ENCODE assay signal across 18 cellular contexts in genomic region chr1:76622774-76623173, GRCh38.
A peak's percentile ranks its signal among the peaks of the same experiment; 100 is the strongest.
DNase-seq lines count a peak whose midpoint lies in the region; ATAC-seq lines count a peak whose summit lies in the region.
"Had no signal": no experiment of that assay in that cellular context is flagged by ENCODE, and none has a peak within 500 bp of the region (broad histone marks: within the 10 kb centered on the region; RNA-seq: fewer than 3 reads in every experiment).

No MANE protein-coding gene starts in this region.

- no peaks in the 10 kb centered on the region for H3K4me1 Mint-ChIP-seq in T-helper 2 cell treated with Interferon-gamma antibody and Interleukin-4, amounts not matched to agents 5 μg/mL and 100 μg/mL, for 36 hours (ENCODE audit: low read depth)
- H3K4me1 Mint-ChIP-seq: B cell had no signal

- no peaks in the 10 kb centered on the region for H3K9me3 ChIP-seq in right cardiac atrium (ENCODE audit: control insufficient read depth, low read length)
- H3K9me3 ChIP-seq in mesodermal cell (ENCODE audit: control insufficient read depth, low read length) = no peaks in the 10 kb centered on the region
- H3K9me3 ChIP-seq: A549; BLaER1 treated with 17β-estradiol and CSF1 and Interleukin-3, amounts not matched to agents 10 nM and 100 nM; Caco-2 had no signal

- H3K27me3 ChIP-seq in right cardiac atrium (ENCODE audit: control insufficient read depth, insufficient read depth) = no peaks in the 10 kb centered on the region
- H3K27me3 ChIP-seq: BLaER1 treated with 17β-estradiol and CSF1 and Interleukin-3, amounts not matched to agents 10 nM and 100 nM had no signal

- DNase-seq in right cardiac atrium = no peak
- no peak for DNase-seq in left cardiac atrium
- no peak for DNase-seq in left lobe of liver (ENCODE audit: low spot score)
- DNase-seq in inferior parietal cortex (ENCODE audit: extremely low spot score) = no peak
- DNase-seq in T-helper 2 cell treated with Interferon-gamma antibody and Interleukin-4, amounts not matched to agents 5 μg/mL and 100 μg/mL, for 36 hours (ENCODE audit: low spot score) = no peak
- DNase-seq: AML-193; Caco-2; Calu3; CD4-positive, alpha-beta T cell; CD8-positive, alpha-beta T cell; DMS79 treated with DMSO at 0.1 percent for 48 hours; GF-D8 had no signal

- 40% methylated on average over 4 of the region's 4 CpGs for WGBS in right cardiac atrium
- 81% methylated on average over 4 of the region's 4 CpGs for WGBS in mesodermal cell (ENCODE audit: insufficient coverage in 2 of 2), 2 experiments

- intact Hi-C loops in right cardiac atrium (cut with DNase I) (no loop called here), left cardiac atrium (cut with DNase I) (no loop called here)

- H3K4me3 Mint-ChIP-seq in T-helper 2 cell treated with Interferon-gamma antibody and Interleukin-4, amounts not matched to agents 5 μg/mL and 100 μg/mL, for 36 hours = no peak overlapping the region
- H3K4me3 Mint-ChIP-seq: B cell; CD4-positive, alpha-beta T cell; CD8-positive, alpha-beta T cell had no signal

- no peak overlapping the region for H3K27ac Mint-ChIP-seq in T-helper 2 cell treated with Interferon-gamma antibody and Interleukin-4, amounts not matched to agents 5 μg/mL and 100 μg/mL, for 36 hours
- H3K27ac Mint-ChIP-seq: B cell; CD4-positive, alpha-beta T cell; CD8-positive, alpha-beta T cell had no signal

- H3K4me3 ChIP-seq in right cardiac atrium (ENCODE audit: low read length) = no peak overlapping the region
- no peak overlapping the region for H3K4me3 ChIP-seq in mesodermal cell (ENCODE audit: extremely low read depth, insufficient read depth, low read length, poor library complexity, severe bottlenecking)
- H3K4me3 ChIP-seq: A549; BLaER1 treated with 17β-estradiol and CSF1 and Interleukin-3, amounts not matched to agents 10 nM and 100 nM had no signal

- H3K9me3 Mint-ChIP-seq in T-helper 2 cell treated with Interferon-gamma antibody and Interleukin-4, amounts not matched to agents 5 μg/mL and 100 μg/mL, for 36 hours = no peaks in the 10 kb centered on the region
- H3K9me3 Mint-ChIP-seq: CD4-positive, alpha-beta T cell; CD8-positive, alpha-beta T cell had no signal

- peaks cover 2% of the 10 kb centered on the region for H3K4me1 ChIP-seq in right cardiac atrium (ENCODE audit: control insufficient read depth, insufficient read depth, low read length)
- no peaks in the 10 kb centered on the region for H3K4me1 ChIP-seq in mesodermal cell (ENCODE audit: control insufficient read depth, insufficient read depth, low read length, poor library complexity, severe bottlenecking)
- H3K4me1 ChIP-seq: A549; BLaER1 treated with 17β-estradiol and CSF1 and Interleukin-3, amounts not matched to agents 10 nM and 100 nM; Caco-2 had no signal

- H3K27ac ChIP-seq in right cardiac atrium (ENCODE audit: low read length) (no peak overlapping the region), mesodermal cell (ENCODE audit: low read depth, low read length, severe bottlenecking) (peak overlapping the region; percentile 26)
- H3K27ac ChIP-seq: 22Rv1; A549; BLaER1 treated with 17β-estradiol and CSF1 and Interleukin-3, amounts not matched to agents 10 nM and 100 nM; C4-2B had no signal

- H3K27me3 Mint-ChIP-seq in T-helper 2 cell treated with Interferon-gamma antibody and Interleukin-4, amounts not matched to agents 5 μg/mL and 100 μg/mL, for 36 hours (ENCODE audit: low read depth) = peaks cover 3% of the 10 kb centered on the region
- H3K27me3 Mint-ChIP-seq: B cell; CD4-positive, alpha-beta T cell had no signal

- H3K36me3 ChIP-seq in mesodermal cell (ENCODE audit: control insufficient read depth, insufficient read depth, low read length) = no peaks in the 10 kb centered on the region
- H3K36me3 ChIP-seq: BLaER1 treated with 17β-estradiol and CSF1 and Interleukin-3, amounts not matched to agents 10 nM and 100 nM had no signal

- no peaks in the 10 kb centered on the region for H3K36me3 Mint-ChIP-seq in T-helper 2 cell treated with Interferon-gamma antibody and Interleukin-4, amounts not matched to agents 5 μg/mL and 100 μg/mL, for 36 hours (ENCODE audit: low read depth)
- H3K36me3 Mint-ChIP-seq: CD8-positive, alpha-beta T cell had no signal

- ATAC-seq in right cardiac atrium (peak; percentile 82 to 86), left cardiac atrium (no peak), left lobe of liver (peak; percentile 41)
- ATAC-seq: A549; CD8-positive, alpha-beta T cell had no signal

Comparison
In these comparisons a context has a peak if more than half of its experiments do, and no peak if none do; other contexts are left out.
1. ATAC-seq: peak in right cardiac atrium (2 of 2) and left lobe of liver (single experiment); none in left cardiac atrium (0 of 2).